ENCODE assay signal across 11 cellular contexts in the genomic region with DNA sequence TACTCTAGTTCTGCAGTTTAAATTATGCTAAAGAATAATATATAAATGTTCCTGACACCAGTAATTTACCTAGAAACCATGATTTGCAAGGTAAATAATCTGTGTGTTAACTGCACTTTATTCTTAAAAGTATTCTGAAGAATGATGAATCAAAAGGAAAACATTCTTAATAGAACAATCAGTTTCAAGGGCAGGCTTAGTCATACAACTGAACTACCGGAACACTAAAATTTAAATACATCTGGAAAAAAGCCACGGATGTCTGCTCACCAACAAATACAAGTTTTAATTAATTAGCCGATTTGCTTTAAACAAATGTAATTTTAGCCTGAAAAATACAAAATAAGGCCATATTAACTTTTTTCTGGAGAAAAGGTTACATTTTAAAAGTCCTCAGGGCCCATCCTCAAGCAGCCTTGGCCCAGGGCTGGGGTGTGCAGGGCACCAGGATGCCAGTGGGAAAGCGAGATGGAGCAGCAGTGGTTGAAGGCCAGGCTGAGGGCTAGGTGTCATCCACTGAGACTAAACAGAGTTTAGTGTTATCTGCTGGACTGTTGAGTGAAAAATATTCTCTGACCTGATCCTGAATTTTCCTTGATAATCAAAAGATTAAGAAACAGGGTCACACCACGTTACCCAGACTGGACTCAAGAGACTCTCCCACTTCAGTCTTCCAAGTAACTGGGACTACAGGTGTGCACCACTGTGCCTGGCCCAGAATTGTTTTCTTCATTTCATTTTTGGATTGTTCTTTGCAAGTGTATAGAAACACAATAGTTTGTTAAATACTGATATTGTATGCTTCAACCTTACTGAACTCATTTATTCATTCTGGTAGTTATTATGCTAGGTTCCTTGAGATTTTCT.
DNase-seq lines count a peak whose midpoint lies in the region; ATAC-seq, FAIRE-seq and TF ChIP-seq lines count a peak whose summit lies in the region.
"Had no signal": no experiment of that assay in that cellular context is flagged by ENCODE, and none has a peak within 500 bp of the region (broad histone marks: within the 10 kb centered on the region; RNA-seq: fewer than 3 reads in every experiment).

No MANE protein-coding gene starts in this region.

- POLR2A ChIA-PET in K562 (lab: Yijun Ruan, JAX): no interaction called here

- H3K4me3 ChIP-seq in right atrium auricular region (no peak overlapping the region), K562 (no peak overlapping the region), uterus (no peak overlapping the region)
- H3K4me3 ChIP-seq: thyroid gland had no signal

- no peak overlapping the region for H3K9ac ChIP-seq in K562 (ENCODE audit: insufficient read depth in 1 of 2, low read depth in 2 of 2, low read length in 2 of 2)

- DNase-seq in Right ventricle myocardium inferior (ENCODE audit: missing footprints): no peak
- no peak for DNase-seq in right atrium auricular region (ENCODE audit: low spot score)
- DNase-seq in K562 (ENCODE audit: extremely low read depth in 1 of 4, low spot score in 3 of 4): no peak
- no peak for DNase-seq in uterus
- no peak for DNase-seq in NCI-H82 (lab: John Stamatoyannopoulos, UW)
- DNase-seq: MV-4-11; naive thymus-derived CD4-positive, alpha-beta T cell; thyroid gland had no signal

- no peaks in the 10 kb centered on the region for H4K20me1 ChIP-seq in K562 (replicated peaks; ENCODE audit: control insufficient read depth, insufficient read depth, low read length)

- H3K27ac ChIP-seq in right atrium auricular region: peak overlapping the region in 1 of 2 donors; percentile 63
- no peak overlapping the region for H3K27ac ChIP-seq in K562 (ENCODE audit: extremely low read depth, low read depth, low read length)
- H3K27ac ChIP-seq in uterus: peak overlapping the region; percentile 23 to 60
- H3K27ac ChIP-seq: thyroid gland had no signal

- no peak for TF ChIP-seq EP300 in K562 (IDR thresholded peaks at IDR 0.05; ENCODE audit: low read length)

- peaks cover 0 to 39% of the 10 kb centered on the region in 2 donors for H3K4me1 ChIP-seq in right atrium auricular region
- H3K4me1 ChIP-seq in K562 (replicated peaks in 1 of 2; ENCODE audit: control insufficient read depth in 2 of 2, insufficient read depth in 2 of 2, low read length in 2 of 2): no peaks in the 10 kb centered on the region
- no peaks in the 10 kb centered on the region for H3K4me1 ChIP-seq in uterus
- H3K4me1 ChIP-seq: thyroid gland had no signal

- intact Hi-C loops in Right ventricle myocardium inferior (cut with DNase I) (no loop called here), K562 (cut with micrococcal nuclease) (no loop called here), uterus (cut with DNase I; ENCODE audit: low total_unique reads) (no loop called here)

- no peaks in the 10 kb centered on the region for H3K79me2 ChIP-seq in K562 (ENCODE audit: control insufficient read depth, insufficient read depth, low read length)

- ATAC-seq in Right ventricle myocardium inferior (peak; percentile 55), K562 (no peak), HG03095 (IDR thresholded peaks at IDR 0.05; ENCODE audit: unreplicated experiment) (no peak), GM19397 (IDR thresholded peaks at IDR 0.05; ENCODE audit: unreplicated experiment) (no peak)
- ATAC-seq: naive thymus-derived CD4-positive, alpha-beta T cell had no signal

- CTCF ChIA-PET in K562 (lab: Yijun Ruan, JAX; ENCODE audit: low intra/inter-chr PET ratio): no interaction called here

- no peak for TF ChIP-seq RAD21 in K562 (CRISPR knock-in tag; conservative IDR thresholded peaks at IDR 0.05 in 1 of 2, IDR thresholded peaks at IDR 0.05 in 1 of 2)

- H3K36me3 ChIP-seq in right atrium auricular region (no peaks in the 10 kb centered on the region), K562 (ENCODE audit: control insufficient read depth, insufficient read depth, low read length) (no peaks in the 10 kb centered on the region), uterus (no peaks in the 10 kb centered on the region)
- H3K36me3 ChIP-seq: thyroid gland had no signal

- H3K9me3 ChIP-seq in right atrium auricular region (no peaks in the 10 kb centered on the region), K562 (replicated peaks; ENCODE audit: control insufficient read depth, insufficient read depth, low read depth, low read length) (no peaks in the 10 kb centered on the region), uterus (no peaks in the 10 kb centered on the region)
- H3K9me3 ChIP-seq: thyroid gland had no signal

- FAIRE-seq in K562 (lab: Jason Lieb, UNC) (peak; percentile 42), islet of Langerhans (lab: Jason Lieb, UNC) (peak; percentile 94)

- TF ChIP-seq POLR2A in K562 (conservative IDR thresholded peaks at IDR 0.05) (no peak), uterus (IDR thresholded peaks at IDR 0.05) (no peak)

- H3K4me2 ChIP-seq in K562 (ENCODE audit: insufficient read depth, low read length): no peak overlapping the region

- H3K27me3 ChIP-seq in right atrium auricular region (no peaks in the 10 kb centered on the region), K562 (ENCODE audit: control insufficient read depth in 2 of 2, insufficient read depth in 2 of 2, low read length in 2 of 2) (no peaks in the 10 kb centered on the region), uterus (no peaks in the 10 kb centered on the region)
- H3K27me3 ChIP-seq: thyroid gland had no signal

- BruUV-seq in K562 (replicated peaks; lab: Mats Ljungman, UMichigan): no TSS peak

- in situ Hi-C loops in K562 (cut with MboI): no loop called here

- H3K9me1 ChIP-seq in K562 (ENCODE audit: control insufficient read depth, insufficient read depth, low read length): no peaks in the 10 kb centered on the region

- 20% methylated on average over 5 of the region's 5 CpGs for WGBS in K562 (ENCODE audit: insufficient coverage, low coverage, missing lambda C conversion rate)

- TF ChIP-seq CTCF in right atrium auricular region (IDR thresholded peaks at IDR 0.05) (no peak), K562 (IDR thresholded peaks at IDR 0.05 in 2 of 3, conservative IDR thresholded peaks at IDR 0.05 in 1 of 3; ENCODE audit: insufficient read depth in 2 of 3, low read depth in 1 of 3, low read length in 3 of 3) (no peak), uterus (IDR thresholded peaks at IDR 0.05) (no peak)

- H2AFZ ChIP-seq in K562 (ENCODE audit: low read depth, low read length): no peak overlapping the region

TF ChIP-seq in K562, 482 proteins besides CTCF, POLR2A, EP300 and RAD21:
- TF ChIP-seq CREBBP (IDR thresholded peaks at IDR 0.05; ENCODE audit: low read depth, low read length): no peak
- no peak for TF ChIP-seq MTA3 (IDR thresholded peaks at IDR 0.05; ENCODE audit: borderline replicate concordance)
- no peak for TF ChIP-seq ZFP1 (CRISPR knock-in tag; IDR thresholded peaks at IDR 0.05)
- no peak for TF ChIP-seq SMARCB1 (IDR thresholded peaks at IDR 0.05; ENCODE audit: insufficient read length, low read depth)
- TF ChIP-seq U2AF2 (optimal IDR thresholded peaks at IDR 0.05; ENCODE audit: low read depth, low read length): no peak
- no peak for TF ChIP-seq RBBP5 (IDR thresholded peaks at IDR 0.05; ENCODE audit: borderline replicate concordance, insufficient read depth, low read length, poor library complexity, severe bottlenecking)
- TF ChIP-seq SAFB2 (IDR thresholded peaks at IDR 0.05; ENCODE audit: borderline replicate concordance, low read depth, low read length, severe bottlenecking): no peak
- TF ChIP-seq SIRT6 (IDR thresholded peaks at IDR 0.05; ENCODE audit: low read depth, low read length): no peak
